In the genomic region with DNA sequence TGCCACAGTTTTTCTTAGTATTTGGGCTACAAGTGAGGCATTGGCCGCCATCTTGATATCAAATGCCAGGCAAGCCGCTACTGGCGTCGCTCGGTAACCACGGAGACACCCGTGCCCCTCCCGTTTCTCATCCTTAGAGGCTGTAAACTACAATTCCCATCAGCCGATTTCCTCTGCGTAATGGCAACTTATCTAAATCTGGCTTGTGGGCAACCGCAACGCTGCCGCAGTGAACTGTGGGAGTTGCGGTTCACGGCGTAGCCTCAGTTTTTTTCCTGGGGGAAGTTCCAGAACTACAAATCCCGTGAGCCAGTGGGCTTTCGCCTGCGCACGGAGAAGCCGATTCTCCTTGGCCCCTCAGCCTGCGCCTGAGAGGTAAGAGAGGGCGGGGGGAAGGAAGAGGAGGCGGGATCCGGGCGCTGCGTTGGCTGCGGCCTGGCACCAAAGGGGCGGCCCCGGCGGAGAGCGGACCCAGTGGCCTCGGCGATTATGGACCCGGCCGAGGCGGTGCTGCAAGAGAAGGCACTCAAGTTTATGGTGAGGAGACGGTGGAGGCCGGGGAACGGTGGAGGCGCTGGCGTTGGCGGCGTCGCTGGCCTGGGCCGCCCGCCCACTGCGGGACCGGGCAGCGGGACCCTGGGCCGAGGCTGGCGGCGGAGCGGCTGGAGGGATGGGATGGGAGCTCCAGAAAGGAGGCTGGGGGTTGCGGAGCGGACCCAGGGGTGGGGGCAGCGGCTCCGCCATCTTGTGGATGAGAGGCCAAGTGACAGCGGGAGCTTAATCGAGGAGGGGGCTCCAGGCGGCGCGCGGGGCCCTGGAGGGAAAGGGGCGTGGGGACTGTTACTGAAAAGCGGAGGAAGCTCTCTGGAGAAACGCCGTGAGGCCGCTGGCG, we compare ENCODE assay signal across 1 cellular context.
TF ChIP-seq lines count a peak whose summit lies in the region.

A gene (plus strand): TSS at position 474 of the 892 bp plus-strand sequence. CDS start 16 bp downstream, at position 490.

TF ChIP-seq in HEK293, 187 proteins besides CTCF, POLR2A, EP300 and RAD21 (continued from another document and continues in another):
- TF ChIP-seq, protein P1, sequence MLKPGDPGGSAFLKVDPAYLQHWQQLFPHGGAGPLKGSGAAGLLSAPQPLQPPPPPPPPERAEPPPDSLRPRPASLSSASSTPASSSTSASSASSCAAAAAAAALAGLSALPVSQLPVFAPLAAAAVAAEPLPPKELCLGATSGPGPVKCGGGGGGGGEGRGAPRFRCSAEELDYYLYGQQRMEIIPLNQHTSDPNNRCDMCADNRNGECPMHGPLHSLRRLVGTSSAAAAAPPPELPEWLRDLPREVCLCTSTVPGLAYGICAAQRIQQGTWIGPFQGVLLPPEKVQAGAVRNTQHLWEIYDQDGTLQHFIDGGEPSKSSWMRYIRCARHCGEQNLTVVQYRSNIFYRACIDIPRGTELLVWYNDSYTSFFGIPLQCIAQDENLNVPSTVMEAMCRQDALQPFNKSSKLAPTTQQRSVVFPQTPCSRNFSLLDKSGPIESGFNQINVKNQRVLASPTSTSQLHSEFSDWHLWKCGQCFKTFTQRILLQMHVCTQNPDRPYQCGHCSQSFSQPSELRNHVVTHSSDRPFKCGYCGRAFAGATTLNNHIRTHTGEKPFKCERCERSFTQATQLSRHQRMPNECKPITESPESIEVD (tag by site-specific recombination; IDR thresholded peaks at IDR 0.05): no peak
- TF ChIP-seq ZBTB20 (tag by site-specific recombination; IDR thresholded peaks at IDR 0.05) (no peak), GLIS1 (tag by site-specific recombination; IDR thresholded peaks at IDR 0.05) (peak; percentile 68), ZNF707 (tag by site-specific recombination; IDR thresholded peaks at IDR 0.05) (no peak), ZBTB17 (tag by site-specific recombination; IDR thresholded peaks at IDR 0.05) (peak; percentile 99), SCRT1 (tag by site-specific recombination; IDR thresholded peaks at IDR 0.05; ENCODE audit: borderline replicate concordance) (no peak), ZNF48 (tag by site-specific recombination; IDR thresholded peaks at IDR 0.05) (no peak), GFI1B (tag by site-specific recombination; IDR thresholded peaks at IDR 0.05) (no peak), SETDB1 (IDR thresholded peaks at IDR 0.05; ENCODE audit: insufficient read length, low read length) (no peak), ZNF549 (tag by site-specific recombination; IDR thresholded peaks at IDR 0.05) (no peak), ZNF423 (tag by site-specific recombination; IDR thresholded peaks at IDR 0.05) (peak; percentile 66; the same call in 1 of the 2 replicates), ZNF114 (tag by site-specific recombination; IDR thresholded peaks at IDR 0.05) (no peak), ZBTB21 (tag by site-specific recombination; IDR thresholded peaks at IDR 0.05) (peak; percentile 40; the same call in 1 of the 2 replicates), ZNF391 (tag by site-specific recombination; IDR thresholded peaks at IDR 0.05; ENCODE audit: borderline replicate concordance, low read depth) (no peak), KLF10 (tag by site-specific recombination; IDR thresholded peaks at IDR 0.05) (peak; percentile 55; the same call in 1 of the 2 replicates), ZNF501 (tag by site-specific recombination; IDR thresholded peaks at IDR 0.05) (no peak), ZSCAN30 (tag by site-specific recombination; IDR thresholded peaks at IDR 0.05) (peak; percentile 65; the same call in 1 of the 2 replicates), ZNF140 (tag by site-specific recombination; IDR thresholded peaks at IDR 0.05) (no peak), ZSCAN23 (tag by site-specific recombination; IDR thresholded peaks at IDR 0.05) (no peak), HOXA7 (CRISPR knock-in tag; IDR thresholded peaks at IDR 0.05; ENCODE audit: borderline replicate concordance) (no peak), ZNF292 (tag by site-specific recombination; IDR thresholded peaks at IDR 0.05; ENCODE audit: borderline replicate concordance, low read depth) (no peak), ZNF777 (tag by site-specific recombination; IDR thresholded peaks at IDR 0.05; ENCODE audit: borderline replicate concordance) (no peak; the same call in 1 of the 2 replicates), ZNF514 (tag by site-specific recombination; IDR thresholded peaks at IDR 0.05) (no peak), ZNF664 (tag by site-specific recombination; IDR thresholded peaks at IDR 0.05) (peak; percentile 48; the same call in 1 of the 2 replicates), ZNF830 (tag by site-specific recombination; IDR thresholded peaks at IDR 0.05; ENCODE audit: low read depth) (no peak), ZNF426 (tag by site-specific recombination; IDR thresholded peaks at IDR 0.05) (no peak), ZNF596 (tag by site-specific recombination; IDR thresholded peaks at IDR 0.05) (no peak), ZNF324 (tag by site-specific recombination; IDR thresholded peaks at IDR 0.05) (no peak), ZBTB7A (tag by site-specific recombination; IDR thresholded peaks at IDR 0.05; ENCODE audit: low read depth) (no peak)
- TF ChIP-seq, protein P2, sequence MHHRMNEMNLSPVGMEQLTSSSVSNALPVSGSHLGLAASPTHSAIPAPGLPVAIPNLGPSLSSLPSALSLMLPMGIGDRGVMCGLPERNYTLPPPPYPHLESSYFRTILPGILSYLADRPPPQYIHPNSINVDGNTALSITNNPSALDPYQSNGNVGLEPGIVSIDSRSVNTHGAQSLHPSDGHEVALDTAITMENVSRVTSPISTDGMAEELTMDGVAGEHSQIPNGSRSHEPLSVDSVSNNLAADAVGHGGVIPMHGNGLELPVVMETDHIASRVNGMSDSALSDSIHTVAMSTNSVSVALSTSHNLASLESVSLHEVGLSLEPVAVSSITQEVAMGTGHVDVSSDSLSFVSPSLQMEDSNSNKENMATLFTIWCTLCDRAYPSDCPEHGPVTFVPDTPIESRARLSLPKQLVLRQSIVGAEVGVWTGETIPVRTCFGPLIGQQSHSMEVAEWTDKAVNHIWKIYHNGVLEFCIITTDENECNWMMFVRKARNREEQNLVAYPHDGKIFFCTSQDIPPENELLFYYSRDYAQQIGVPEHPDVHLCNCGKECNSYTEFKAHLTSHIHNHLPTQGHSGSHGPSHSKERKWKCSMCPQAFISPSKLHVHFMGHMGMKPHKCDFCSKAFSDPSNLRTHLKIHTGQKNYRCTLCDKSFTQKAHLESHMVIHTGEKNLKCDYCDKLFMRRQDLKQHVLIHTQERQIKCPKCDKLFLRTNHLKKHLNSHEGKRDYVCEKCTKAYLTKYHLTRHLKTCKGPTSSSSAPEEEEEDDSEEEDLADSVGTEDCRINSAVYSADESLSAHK (tag by site-specific recombination; IDR thresholded peaks at IDR 0.05): no peak
- TF ChIP-seq, protein P3, sequence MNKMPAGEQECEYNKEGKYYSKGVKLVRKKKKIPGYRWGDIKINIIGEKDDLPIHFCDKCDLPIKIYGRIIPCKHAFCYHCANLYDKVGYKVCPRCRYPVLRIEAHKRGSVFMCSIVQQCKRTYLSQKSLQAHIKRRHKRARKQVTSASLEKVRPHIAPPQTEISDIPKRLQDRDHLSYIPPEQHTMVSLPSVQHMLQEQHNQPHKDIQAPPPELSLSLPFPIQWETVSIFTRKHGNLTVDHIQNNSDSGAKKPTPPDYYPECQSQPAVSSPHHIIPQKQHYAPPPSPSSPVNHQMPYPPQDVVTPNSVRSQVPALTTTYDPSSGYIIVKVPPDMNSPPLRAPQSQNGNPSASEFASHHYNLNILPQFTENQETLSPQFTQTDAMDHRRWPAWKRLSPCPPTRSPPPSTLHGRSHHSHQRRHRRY (tag by site-specific recombination; IDR thresholded peaks at IDR 0.05): no peak
- TF ChIP-seq, protein P4, sequence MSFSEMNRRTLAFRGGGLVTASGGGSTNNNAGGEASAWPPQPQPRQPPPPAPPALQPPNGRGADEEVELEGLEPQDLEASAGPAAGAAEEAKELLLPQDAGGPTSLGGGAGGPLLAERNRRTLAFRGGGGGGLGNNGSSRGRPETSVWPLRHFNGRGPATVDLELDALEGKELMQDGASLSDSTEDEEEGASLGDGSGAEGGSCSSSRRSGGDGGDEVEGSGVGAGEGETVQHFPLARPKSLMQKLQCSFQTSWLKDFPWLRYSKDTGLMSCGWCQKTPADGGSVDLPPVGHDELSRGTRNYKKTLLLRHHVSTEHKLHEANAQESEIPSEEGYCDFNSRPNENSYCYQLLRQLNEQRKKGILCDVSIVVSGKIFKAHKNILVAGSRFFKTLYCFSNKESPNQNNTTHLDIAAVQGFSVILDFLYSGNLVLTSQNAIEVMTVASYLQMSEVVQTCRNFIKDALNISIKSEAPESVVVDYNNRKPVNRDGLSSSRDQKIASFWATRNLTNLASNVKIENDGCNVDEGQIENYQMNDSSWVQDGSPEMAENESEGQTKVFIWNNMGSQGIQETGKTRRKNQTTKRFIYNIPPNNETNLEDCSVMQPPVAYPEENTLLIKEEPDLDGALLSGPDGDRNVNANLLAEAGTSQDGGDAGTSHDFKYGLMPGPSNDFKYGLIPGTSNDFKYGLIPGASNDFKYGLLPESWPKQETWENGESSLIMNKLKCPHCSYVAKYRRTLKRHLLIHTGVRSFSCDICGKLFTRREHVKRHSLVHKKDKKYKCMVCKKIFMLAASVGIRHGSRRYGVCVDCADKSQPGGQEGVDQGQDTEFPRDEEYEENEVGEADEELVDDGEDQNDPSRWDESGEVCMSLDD (tag by site-specific recombination; IDR thresholded peaks at IDR 0.05): 0 out of 2 replicates have a peak, but pooled peaks have one; percentile 55
- TF ChIP-seq, protein P5, sequence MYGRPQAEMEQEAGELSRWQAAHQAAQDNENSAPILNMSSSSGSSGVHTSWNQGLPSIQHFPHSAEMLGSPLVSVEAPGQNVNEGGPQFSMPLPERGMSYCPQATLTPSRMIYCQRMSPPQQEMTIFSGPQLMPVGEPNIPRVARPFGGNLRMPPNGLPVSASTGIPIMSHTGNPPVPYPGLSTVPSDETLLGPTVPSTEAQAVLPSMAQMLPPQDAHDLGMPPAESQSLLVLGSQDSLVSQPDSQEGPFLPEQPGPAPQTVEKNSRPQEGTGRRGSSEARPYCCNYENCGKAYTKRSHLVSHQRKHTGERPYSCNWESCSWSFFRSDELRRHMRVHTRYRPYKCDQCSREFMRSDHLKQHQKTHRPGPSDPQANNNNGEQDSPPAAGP (tag by site-specific recombination; IDR thresholded peaks at IDR 0.05): no peak
- TF ChIP-seq, protein P6, sequence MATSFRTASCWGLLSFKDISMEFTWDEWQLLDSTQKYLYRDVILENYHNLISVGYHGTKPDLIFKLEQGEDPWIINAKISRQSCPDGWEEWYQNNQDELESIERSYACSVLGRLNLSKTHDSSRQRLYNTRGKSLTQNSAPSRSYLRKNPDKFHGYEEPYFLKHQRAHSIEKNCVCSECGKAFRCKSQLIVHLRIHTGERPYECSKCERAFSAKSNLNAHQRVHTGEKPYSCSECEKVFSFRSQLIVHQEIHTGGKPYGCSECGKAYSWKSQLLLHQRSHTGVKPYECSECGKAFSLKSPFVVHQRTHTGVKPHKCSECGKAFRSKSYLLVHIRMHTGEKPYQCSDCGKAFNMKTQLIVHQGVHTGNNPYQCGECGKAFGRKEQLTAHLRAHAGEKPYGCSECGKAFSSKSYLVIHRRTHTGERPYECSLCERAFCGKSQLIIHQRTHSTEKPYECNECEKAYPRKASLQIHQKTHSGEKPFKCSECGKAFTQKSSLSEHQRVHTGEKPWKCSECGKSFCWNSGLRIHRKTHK (tag by site-specific recombination; IDR thresholded peaks at IDR 0.05): no peak
- TF ChIP-seq, protein P7, sequence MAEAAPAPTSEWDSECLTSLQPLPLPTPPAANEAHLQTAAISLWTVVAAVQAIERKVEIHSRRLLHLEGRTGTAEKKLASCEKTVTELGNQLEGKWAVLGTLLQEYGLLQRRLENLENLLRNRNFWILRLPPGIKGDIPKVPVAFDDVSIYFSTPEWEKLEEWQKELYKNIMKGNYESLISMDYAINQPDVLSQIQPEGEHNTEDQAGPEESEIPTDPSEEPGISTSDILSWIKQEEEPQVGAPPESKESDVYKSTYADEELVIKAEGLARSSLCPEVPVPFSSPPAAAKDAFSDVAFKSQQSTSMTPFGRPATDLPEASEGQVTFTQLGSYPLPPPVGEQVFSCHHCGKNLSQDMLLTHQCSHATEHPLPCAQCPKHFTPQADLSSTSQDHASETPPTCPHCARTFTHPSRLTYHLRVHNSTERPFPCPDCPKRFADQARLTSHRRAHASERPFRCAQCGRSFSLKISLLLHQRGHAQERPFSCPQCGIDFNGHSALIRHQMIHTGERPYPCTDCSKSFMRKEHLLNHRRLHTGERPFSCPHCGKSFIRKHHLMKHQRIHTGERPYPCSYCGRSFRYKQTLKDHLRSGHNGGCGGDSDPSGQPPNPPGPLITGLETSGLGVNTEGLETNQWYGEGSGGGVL (tag by site-specific recombination; IDR thresholded peaks at IDR 0.05): no peak; the same call in 1 of the 2 replicates
- TF ChIP-seq, protein P8, sequence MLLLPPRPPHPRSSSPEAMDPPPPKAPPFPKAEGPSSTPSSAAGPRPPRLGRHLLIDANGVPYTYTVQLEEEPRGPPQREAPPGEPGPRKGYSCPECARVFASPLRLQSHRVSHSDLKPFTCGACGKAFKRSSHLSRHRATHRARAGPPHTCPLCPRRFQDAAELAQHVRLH (tag by site-specific recombination; IDR thresholded peaks at IDR 0.05): peak; percentile 86; the same call in 1 of the 2 replicates
- TF ChIP-seq, protein P9, sequence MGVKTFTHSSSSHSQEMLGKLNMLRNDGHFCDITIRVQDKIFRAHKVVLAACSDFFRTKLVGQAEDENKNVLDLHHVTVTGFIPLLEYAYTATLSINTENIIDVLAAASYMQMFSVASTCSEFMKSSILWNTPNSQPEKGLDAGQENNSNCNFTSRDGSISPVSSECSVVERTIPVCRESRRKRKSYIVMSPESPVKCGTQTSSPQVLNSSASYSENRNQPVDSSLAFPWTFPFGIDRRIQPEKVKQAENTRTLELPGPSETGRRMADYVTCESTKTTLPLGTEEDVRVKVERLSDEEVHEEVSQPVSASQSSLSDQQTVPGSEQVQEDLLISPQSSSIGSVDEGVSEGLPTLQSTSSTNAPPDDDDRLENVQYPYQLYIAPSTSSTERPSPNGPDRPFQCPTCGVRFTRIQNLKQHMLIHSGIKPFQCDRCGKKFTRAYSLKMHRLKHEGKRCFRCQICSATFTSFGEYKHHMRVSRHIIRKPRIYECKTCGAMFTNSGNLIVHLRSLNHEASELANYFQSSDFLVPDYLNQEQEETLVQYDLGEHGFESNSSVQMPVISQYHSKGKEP (tag by site-specific recombination; IDR thresholded peaks at IDR 0.05): peak; percentile 49; the same call in 1 of the 2 replicates
- TF ChIP-seq, protein P10, sequence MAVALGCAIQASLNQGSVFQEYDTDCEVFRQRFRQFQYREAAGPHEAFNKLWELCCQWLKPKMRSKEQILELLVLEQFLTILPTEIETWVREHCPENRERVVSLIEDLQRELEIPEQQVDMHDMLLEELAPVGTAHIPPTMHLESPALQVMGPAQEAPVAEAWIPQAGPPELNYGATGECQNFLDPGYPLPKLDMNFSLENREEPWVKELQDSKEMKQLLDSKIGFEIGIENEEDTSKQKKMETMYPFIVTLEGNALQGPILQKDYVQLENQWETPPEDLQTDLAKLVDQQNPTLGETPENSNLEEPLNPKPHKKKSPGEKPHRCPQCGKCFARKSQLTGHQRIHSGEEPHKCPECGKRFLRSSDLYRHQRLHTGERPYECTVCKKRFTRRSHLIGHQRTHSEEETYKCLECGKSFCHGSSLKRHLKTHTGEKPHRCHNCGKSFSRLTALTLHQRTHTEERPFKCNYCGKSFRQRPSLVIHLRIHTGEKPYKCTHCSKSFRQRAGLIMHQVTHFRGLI (tag by site-specific recombination; IDR thresholded peaks at IDR 0.05): no peak
